8 cellular contexts compared by ENCODE assay signal in the genomic region with DNA sequence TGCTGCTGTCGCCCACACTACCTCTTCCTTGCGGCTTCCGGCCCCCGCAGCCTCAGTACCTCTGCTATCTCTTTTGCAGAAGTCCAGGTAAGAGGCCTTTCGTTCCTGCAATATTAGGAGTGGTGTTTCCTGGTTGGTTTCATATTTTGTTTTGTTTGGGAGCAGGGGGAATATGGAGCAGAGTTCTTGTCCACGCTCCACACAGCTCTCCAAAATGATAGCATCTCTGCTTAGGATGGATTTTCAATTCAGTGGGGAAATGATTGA. TPM values are rescaled to one million over a fixed set of nuclear protein-coding genes. Genes with fewer than 3 reads are reported as not detected.
DNase-seq lines count a peak whose midpoint lies in the region; ATAC-seq, FAIRE-seq and TF ChIP-seq lines count a peak whose summit lies in the region.

No MANE protein-coding gene starts in this region.

- no peak for ATAC-seq in lower lobe of right lung
- ATAC-seq in HG03135 (IDR thresholded peaks at IDR 0.05; ENCODE audit: unreplicated experiment) = no peak

- H2AFZ ChIP-seq in ACC112 (ENCODE audit: low read length, unreplicated experiment) = peak overlapping the region; percentile 36

- H3K36me3 ChIP-seq in ACC112 (ENCODE audit: insufficient read depth, low read length) (peaks cover 35% of the 10 kb centered on the region), HAP-1 (replicated peaks) (peaks cover 44% of the 10 kb centered on the region), adrenal gland (replicated peaks in 1 of 2) (peaks cover 4 to 44% of the 10 kb centered on the region in 2 donors), lower lobe of right lung (peaks cover 45% of the 10 kb centered on the region)

- 2 to 6% (median 3%) methylated on average over 5 to 6 of the region's 6 CpGs for WGBS in adrenal gland, 4 donors

- in situ Hi-C loops in HAP-1 (cut with MboI; ENCODE audit: low sequenced_read_pairs) = no loop called here

- intact Hi-C loops in adrenal gland (cut with DNase I) (no loop called here), lower lobe of right lung (cut with DNase I) (no loop called here)

- no peak overlapping the region for H3K27ac ChIP-seq in ACC112 (ENCODE audit: low read depth, low read length)
- peak overlapping the region in 3 of 5 donors; percentile 59 to 87 (median 86) for H3K27ac ChIP-seq in adrenal gland
- peak overlapping the region; percentile 89 for H3K27ac ChIP-seq in lower lobe of right lung

- H3K27me3 ChIP-seq in ACC112 (ENCODE audit: insufficient read depth, low read length) (no peaks in the 10 kb centered on the region), HAP-1 (ENCODE audit: low read depth) (no peaks in the 10 kb centered on the region), adrenal gland (no peaks in the 10 kb centered on the region), lower lobe of right lung (ENCODE audit: low read depth) (no peaks in the 10 kb centered on the region)

- FAIRE-seq in HTR-8/SVneo (lab: Jason Lieb, UNC) = no peak

- H3K9me3 ChIP-seq in HAP-1 (no peaks in the 10 kb centered on the region), adrenal gland (replicated peaks in 1 of 3) (peaks cover 0 to 2% (median 0%) of the 10 kb centered on the region in 3 donors), lower lobe of right lung (no peaks in the 10 kb centered on the region)

- H3K4me3 ChIP-seq in ACC112 (ENCODE audit: low read depth, low read length) (peak overlapping the region; percentile 94), HAP-1 (peak overlapping the region; percentile 96), adrenal gland (peak overlapping the region in 3 of 4 donors; percentile 68 to 90 (median 86)), lower lobe of right lung (peak overlapping the region; percentile 87)

- no peak for TF ChIP-seq POLR2A in adrenal gland (IDR thresholded peaks at IDR 0.05)

- peaks cover 34% of the 10 kb centered on the region for H3K79me2 ChIP-seq in ACC112 (ENCODE audit: control insufficient read depth, insufficient read depth, low read length, unreplicated experiment)

- DNase-seq in HAP-1 (ENCODE audit: low spot score in 2 of 2) = no peak
- no peak for DNase-seq in adrenal gland
- DNase-seq in lower lobe of right lung = no peak
- DNase-seq in globus pallidus (ENCODE audit: low spot score) = no peak
- DNase-seq in HTR-8/SVneo (ENCODE audit: insufficient read length, low spot score) = no peak
- no peak for DNase-seq in NCI-H1930 (lab: John Stamatoyannopoulos, UW)

- H3K4me1 ChIP-seq in ACC112 (ENCODE audit: control insufficient read depth, insufficient read depth, low read length, unreplicated experiment) (peaks cover 16% of the 10 kb centered on the region), HAP-1 (peaks cover 18% of the 10 kb centered on the region), adrenal gland (replicated peaks in 1 of 2) (peaks cover 16 to 33% of the 10 kb centered on the region in 2 donors), lower lobe of right lung (peaks cover 27% of the 10 kb centered on the region)

- TF ChIP-seq CTCF in adrenal gland (IDR thresholded peaks at IDR 0.05) = no peak
- TF ChIP-seq CTCF in lower lobe of right lung (IDR thresholded peaks at IDR 0.05) = no peak

RNA-seq across cellular contexts. Expression of a gene that starts 0.8 kb away (rescaled TPM):
- total RNA-seq in adrenal gland (100 to 1,000 TPM in 7 of 8 donors, 10 to 100 TPM in 1; 79.9 to 150 (median 125) TPM), lower lobe of right lung (115 TPM)
- 100 to 1,000 TPM; 109 to 179 (median 168) TPM for polyA plus RNA-seq in adrenal gland

RNA-seq across cellular contexts. Expression of a gene that starts 48.0 kb away (rescaled TPM):
- total RNA-seq in adrenal gland = 10 to 100 TPM in 7 of 8 donors, 1 to 10 TPM in 1; 7.3 to 30.5 (median 20.7) TPM
- 10 to 100 TPM in 1 of 3 donors, 1 to 10 TPM in 2; 4.0 to 10.1 (median 6.5) TPM for polyA plus RNA-seq in adrenal gland
- 157 TPM for total RNA-seq in lower lobe of right lung
